In genomic region chr14:39614292-39614923, GRCh38 we compare ENCODE assay signal across 22 cellular contexts.
"Had no signal": no experiment of that assay in that cellular context is flagged by ENCODE, and none has a peak within 500 bp of the region (broad histone marks: within the 10 kb centered on the region; RNA-seq: fewer than 3 reads in every experiment).

No MANE protein-coding gene starts in this region.

- H3K36me3 Mint-ChIP-seq: activated CD8-positive, alpha-beta memory T cell treated with anti-CD3 and anti-CD28 coated beads, Interleukin-2, amount 10 ng/mL, durations not matched to agents 7 days and 5 days had no signal

- H3K4me3 Mint-ChIP-seq: activated CD4-positive, alpha-beta T cell treated with anti-CD3 and anti-CD28 coated beads, Interleukin-2, amount 10 ng/mL, durations not matched to agents 7 days and 5 days; activated CD8-positive, alpha-beta memory T cell treated with anti-CD3 and anti-CD28 coated beads, Interleukin-2, amount 10 ng/mL, durations not matched to agents 7 days and 5 days; activated CD8-positive, alpha-beta T cell treated with anti-CD3 and anti-CD28 coated beads for 36 hours; stimulated activated naive CD8-positive, alpha-beta T cell treated with anti-CD3 and anti-CD28 coated beads, Interleukin-15, Interleukin-2, amounts not matched to agents 100 ng/mL and 50 ng/mL, for 24 hours had no signal

- H3K27ac Mint-ChIP-seq: activated CD4-positive, alpha-beta T cell treated with anti-CD3 and anti-CD28 coated beads, Interleukin-2, amount 10 ng/mL, durations not matched to agents 7 days and 5 days; activated CD8-positive, alpha-beta memory T cell treated with anti-CD3 and anti-CD28 coated beads, Interleukin-2, amount 10 ng/mL, durations not matched to agents 7 days and 5 days; activated CD8-positive, alpha-beta T cell treated with anti-CD3 and anti-CD28 coated beads for 36 hours; naive thymus-derived CD4-positive, alpha-beta T cell; stimulated activated naive CD8-positive, alpha-beta T cell treated with anti-CD3 and anti-CD28 coated beads, Interleukin-15, Interleukin-2, amounts not matched to agents 100 ng/mL and 50 ng/mL, for 24 hours had no signal

- H3K27me3 ChIP-seq: gastroesophageal sphincter, sigmoid colon, spleen, suprapubic skin, transverse colon had no signal

- H3K36me3 ChIP-seq: gastroesophageal sphincter, sigmoid colon, spleen, suprapubic skin, transverse colon, WERI-Rb-1 had no signal

- H3K27ac ChIP-seq: epithelial cell of prostate, gastroesophageal sphincter, sigmoid colon, spleen, suprapubic skin, transverse colon, WERI-Rb-1 had no signal

- ATAC-seq: activated CD8-positive, alpha-beta memory T cell treated with anti-CD3 and anti-CD28 coated beads, Interleukin-2, amount 10 ng/mL, durations not matched to agents 7 days and 5 days; activated CD8-positive, alpha-beta T cell treated with anti-CD3 and anti-CD28 coated beads for 36 hours; gastroesophageal sphincter; naive thymus-derived CD4-positive, alpha-beta T cell had no signal

- H3K9me3 ChIP-seq: gastroesophageal sphincter, sigmoid colon had no signal

- H3K4me1 Mint-ChIP-seq: activated CD4-positive, alpha-beta T cell treated with anti-CD3 and anti-CD28 coated beads, Interleukin-2, amount 10 ng/mL, durations not matched to agents 7 days and 5 days; activated CD8-positive, alpha-beta memory T cell treated with anti-CD3 and anti-CD28 coated beads, Interleukin-2, amount 10 ng/mL, durations not matched to agents 7 days and 5 days had no signal

- H3K27me3 Mint-ChIP-seq: activated CD4-positive, alpha-beta T cell treated with anti-CD3 and anti-CD28 coated beads, Interleukin-2, amount 10 ng/mL, durations not matched to agents 7 days and 5 days; activated CD8-positive, alpha-beta memory T cell treated with anti-CD3 and anti-CD28 coated beads, Interleukin-2, amount 10 ng/mL, durations not matched to agents 7 days and 5 days; activated CD8-positive, alpha-beta T cell treated with anti-CD3 and anti-CD28 coated beads for 36 hours; naive thymus-derived CD4-positive, alpha-beta T cell; stimulated activated naive CD8-positive, alpha-beta T cell treated with anti-CD3 and anti-CD28 coated beads, Interleukin-15, Interleukin-2, amounts not matched to agents 100 ng/mL and 50 ng/mL, for 24 hours had no signal

- H3K4me3 ChIP-seq: gastroesophageal sphincter, sigmoid colon, spleen, suprapubic skin, transverse colon had no signal

- DNase-seq: activated CD4-positive, alpha-beta T cell treated with anti-CD3 and anti-CD28 coated beads, Interleukin-2, amount 10 ng/mL, durations not matched to agents 7 days and 5 days; activated CD4-positive, CD25-positive, alpha-beta regulatory T cell treated with anti-CD3 and anti-CD28 coated beads, Interleukin-2, amount 50 U/mL, for 72 hours; activated CD8-positive, alpha-beta memory T cell treated with anti-CD3 and anti-CD28 coated beads, Interleukin-2, amount 10 ng/mL, durations not matched to agents 7 days and 5 days; activated CD8-positive, alpha-beta T cell treated with anti-CD3 and anti-CD28 coated beads for 36 hours; activated effector memory CD4-positive, alpha-beta T cell treated with anti-CD3 and anti-CD28 coated beads, Interleukin-2, amount 50 U/mL, for 16 hours; activated naive CD4-positive, alpha-beta T cell treated with anti-CD3 and anti-CD28 coated beads, Interleukin-2, amount 50 U/mL, for 16 hours; activated T-cell treated with anti-CD3 and anti-CD28 coated beads for 4 hours; amygdala; cortex of kidney; head of caudate nucleus; hypothalamus; mesenchymal stem cell; naive thymus-derived CD4-positive, alpha-beta T cell; sigmoid colon; spleen; stimulated activated CD4-positive, alpha-beta T cell treated with anti-CD3 and anti-CD28 coated beads, Interleukin-4, amount 100 ng/mL, for 1 hour; transverse colon; WERI-Rb-1 had no signal

- H3K4me1 ChIP-seq: gastroesophageal sphincter, sigmoid colon, spleen, suprapubic skin, transverse colon had no signal
